Comparison of ENCODE assay signal across 24 cellular contexts in the genomic region with DNA sequence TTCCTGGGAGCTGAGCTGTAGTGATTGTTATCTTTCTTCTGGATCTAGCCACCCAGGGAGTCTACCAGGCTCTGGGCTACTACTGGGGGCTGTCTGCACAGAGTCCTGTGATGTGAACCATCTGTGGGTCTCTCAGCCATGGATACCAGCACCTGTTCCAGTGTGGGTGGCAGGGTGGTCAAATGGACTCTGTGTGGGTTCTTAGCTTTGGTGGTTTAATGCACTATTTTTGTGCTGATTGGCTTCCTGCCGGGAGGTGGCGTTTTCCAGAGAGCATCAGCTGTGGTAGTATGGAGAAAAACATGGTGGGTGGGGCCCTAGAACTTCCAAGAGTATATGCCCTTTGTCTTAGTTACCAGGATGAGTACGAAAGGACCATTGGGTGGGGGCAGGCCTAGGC.
"Had no signal": no experiment of that assay in that cellular context is flagged by ENCODE, and none has a peak within 500 bp of the region (broad histone marks: within the 10 kb centered on the region; RNA-seq: fewer than 3 reads in every experiment).

No MANE protein-coding gene starts in this region.

- H3K4me3 ChIP-seq: dorsolateral prefrontal cortex, heart left ventricle, neural progenitor cell, psoas muscle, right lobe of liver, spleen, tibial artery, upper lobe of left lung, uterus had no signal

- H2AFZ ChIP-seq: neural progenitor cell, parathyroid adenoma had no signal

- H3K9ac ChIP-seq: neural progenitor cell, parathyroid adenoma had no signal

- H3K27ac ChIP-seq: dorsolateral prefrontal cortex, heart left ventricle, neural progenitor cell, parathyroid adenoma, psoas muscle, right lobe of liver, spleen, tibial artery, upper lobe of left lung, uterus had no signal

- DNase-seq: cortex of kidney; dorsolateral prefrontal cortex; effector CD8-positive, alpha-beta T cell; heart left ventricle; hippocampal formation; kidney glomerular epithelial cell; occipital lobe; psoas muscle; retina; right lobe of liver; spleen; stimulated activated CD4-positive, alpha-beta T cell treated with anti-CD3 and anti-CD28 coated beads, Interleukin-15, amount 100 ng/mL, for 24 hours; stimulated activated CD4-positive, alpha-beta T cell treated with anti-CD3 and anti-CD28 coated beads, Interleukin-1b, Interleukin-23, amount 100 ng/mL, for 48 hours; stimulated activated CD4-positive, alpha-beta T cell treated with anti-CD3 and anti-CD28 coated beads, Interleukin-4, amount 100 ng/mL, for 24 hours; tibial artery; upper lobe of left lung; uterus had no signal

- H3K27me3 ChIP-seq: dorsolateral prefrontal cortex, heart left ventricle, neural progenitor cell, right lobe of liver, spleen, tibial artery, upper lobe of left lung, uterus had no signal

- H3K36me3 ChIP-seq: heart left ventricle, neural progenitor cell, right lobe of liver, spleen, tibial artery, upper lobe of left lung, uterus had no signal

- FAIRE-seq: frontal cortex, islet of Langerhans had no signal

- H3K79me2 ChIP-seq: parathyroid adenoma had no signal

- H3K4me1 ChIP-seq: neural progenitor cell, parathyroid adenoma, psoas muscle, spleen, upper lobe of left lung had no signal

- H3K9me3 ChIP-seq: psoas muscle, right lobe of liver, tibial artery had no signal

- ATAC-seq: esophagus mucosa; heart left ventricle; natural killer cell treated with Interleukin-12 subunit alpha and Interleukin-12 subunit beta and Interleukin-15 and Interleukin-18, amount 100 ng/mL, for 72 hours; psoas muscle; right lobe of liver; stimulated activated memory B cell treated with anti-CD40 and anti-IgM and Interleukin-4, amounts not matched to agents 10 μg/mL and 1 μg/mL and 100 μg/mL, for 72 hours had no signal

- H3K4me2 ChIP-seq: neural progenitor cell had no signal
